ENCODE assay signal across 21 cellular contexts in the genomic region with DNA sequence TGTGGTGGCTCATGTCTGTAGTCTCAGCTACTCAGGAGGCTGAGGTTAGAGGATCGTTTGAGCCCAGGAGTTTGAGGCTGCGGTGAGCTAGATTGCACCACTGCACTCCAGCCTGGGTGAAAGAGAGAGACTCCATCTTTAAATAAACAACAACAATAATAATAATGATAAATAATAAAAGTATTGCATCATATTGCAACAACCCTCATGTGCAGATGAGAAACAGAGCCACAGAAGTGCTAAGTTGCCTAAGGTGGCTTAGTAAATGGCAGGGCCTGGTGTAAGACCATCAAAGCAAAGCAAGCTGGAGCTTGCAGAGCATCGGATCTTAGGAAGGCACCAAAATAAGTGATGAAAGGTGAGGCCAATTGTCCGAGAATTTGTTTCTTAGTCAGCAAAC.
"Had no signal": no experiment of that assay in that cellular context is flagged by ENCODE, and none has a peak within 500 bp of the region (broad histone marks: within the 10 kb centered on the region; RNA-seq: fewer than 3 reads in every experiment).

No MANE protein-coding gene starts in this region.

- H3K27ac ChIP-seq: esophagus muscularis mucosa, hepatocyte, ovary, suprapubic skin, thyroid gland, upper lobe of left lung, uterus had no signal

- H3K4me2 ChIP-seq: hepatocyte had no signal

- H3K27me3 ChIP-seq: hepatocyte, ovary, suprapubic skin, thyroid gland, upper lobe of left lung, uterus had no signal

- H2AFZ ChIP-seq: hepatocyte had no signal

- ATAC-seq: left colon; left ventricle myocardium superior; right cardiac atrium; stimulated activated effector memory CD8-positive, alpha-beta T cell treated with anti-CD3 and anti-CD28 coated beads, Interleukin-12 subunit alpha, Interleukin-12 subunit beta, amount 100 ng/mL, for 72 hours; stimulated activated naive CD8-positive, alpha-beta T cell treated with anti-CD3 and anti-CD28 coated beads, Interleukin-15, Interleukin-2, amounts not matched to agents 100 U/mL and 50 U/mL, for 24 hours had no signal

- H3K4me1 Mint-ChIP-seq: naive B cell; stimulated activated effector memory CD8-positive, alpha-beta T cell treated with anti-CD3 and anti-CD28 coated beads, Interleukin-12 subunit alpha, Interleukin-12 subunit beta, amount 100 ng/mL, for 72 hours had no signal

- H3K4me1 ChIP-seq: suprapubic skin, thyroid gland, upper lobe of left lung, uterus had no signal

- H3K36me3 Mint-ChIP-seq: naive B cell; stimulated activated effector memory CD8-positive, alpha-beta T cell treated with anti-CD3 and anti-CD28 coated beads, Interleukin-12 subunit alpha, Interleukin-12 subunit beta, amount 100 ng/mL, for 72 hours had no signal

- H3K27ac Mint-ChIP-seq: nephron; stimulated activated effector memory CD8-positive, alpha-beta T cell treated with anti-CD3 and anti-CD28 coated beads, Interleukin-12 subunit alpha, Interleukin-12 subunit beta, amount 100 ng/mL, for 72 hours had no signal

- DNase-seq: effector memory CD4-positive, alpha-beta T cell; foreskin melanocyte; kidney; left colon; left ventricle myocardium superior; midbrain; naive B cell; ovary; right cardiac atrium; stimulated activated CD4-positive, alpha-beta T cell treated with anti-CD3 and anti-CD28 coated beads, Interleukin-4, amount 100 ng/mL, for 1 hour; stimulated activated CD8-positive, alpha-beta memory T cell treated with anti-CD3 and anti-CD28 coated beads, Interleukin-4, amount 100 ng/mL, for 48 hours; stimulated activated naive CD8-positive, alpha-beta T cell treated with anti-CD3 and anti-CD28 coated beads, Interleukin-15, Interleukin-2, amounts not matched to agents 100 U/mL and 50 U/mL, for 24 hours; thyroid gland; upper lobe of left lung; uterus had no signal

- H3K9me3 Mint-ChIP-seq: naive B cell; stimulated activated effector memory CD8-positive, alpha-beta T cell treated with anti-CD3 and anti-CD28 coated beads, Interleukin-12 subunit alpha, Interleukin-12 subunit beta, amount 100 ng/mL, for 72 hours had no signal

- H3K4me3 ChIP-seq: esophagus muscularis mucosa, hepatocyte, lung, ovary, suprapubic skin, thyroid gland, upper lobe of left lung, uterus had no signal

- H3K79me2 ChIP-seq: hepatocyte had no signal

- H3K4me3 Mint-ChIP-seq: naive B cell; nephron; stimulated activated effector memory CD8-positive, alpha-beta T cell treated with anti-CD3 and anti-CD28 coated beads, Interleukin-12 subunit alpha, Interleukin-12 subunit beta, amount 100 ng/mL, for 72 hours had no signal

- H3K9me3 ChIP-seq: esophagus muscularis mucosa, ovary, suprapubic skin, thyroid gland, upper lobe of left lung, uterus had no signal

- H3K36me3 ChIP-seq: esophagus muscularis mucosa, ovary, suprapubic skin, thyroid gland, upper lobe of left lung, uterus had no signal
